In genomic region chr3:179840985-179841384, GRCh38 we compare ENCODE assay signal across 15 cellular contexts.
DNase-seq lines count a peak whose midpoint lies in the region; ATAC-seq, FAIRE-seq and TF ChIP-seq lines count a peak whose summit lies in the region.
"Had no signal": no experiment of that assay in that cellular context is flagged by ENCODE, and none has a peak within 500 bp of the region (broad histone marks: within the 10 kb centered on the region; RNA-seq: fewer than 3 reads in every experiment).

No MANE protein-coding gene starts in this region.

- no peak for FAIRE-seq in bronchial epithelial cell (lab: Jason Lieb, UNC)

- H3K9me3 Mint-ChIP-seq in mesothelial cell of epicardium: no peaks in the 10 kb centered on the region
- H3K9me3 Mint-ChIP-seq: activated T-cell treated with anti-CD3 and anti-CD28 coated beads, Interleukin-2, amount 50 U/mL, for 24 hours; brain; WTC11 had no signal

- TF ChIP-seq CTCF in bronchial epithelial cell (IDR thresholded peaks at IDR 0.05; ENCODE audit: insufficient read depth, low read length, severe bottlenecking) (no peak), mesothelial cell of epicardium (IDR thresholded peaks at IDR 0.05; ENCODE audit: unreplicated experiment) (no peak)

- DNase-seq in Daoy (ENCODE audit: low read depth) (peak; percentile 90), MG63 (peak; percentile 68), bronchial epithelial cell (ENCODE audit: low read depth) (peak; percentile 73), mesothelial cell of epicardium (ENCODE audit: low spot score in 2 of 2, unreplicated experiment in 2 of 2) (peak; percentile 37 to 44), OCI-M1 (lab: John Stamatoyannopoulos, UW) (no peak), NCI-H2107 treated with DMSO at 0.1 percent for 48 hours (lab: John Stamatoyannopoulos, UW; ENCODE audit: unreplicated experiment) (no peak), left ventricle myocardium superior (no peak), Right ventricle myocardium inferior (ENCODE audit: missing footprints) (no peak)
- DNase-seq: activated T-cell treated with anti-CD3 and anti-CD28 coated beads, Interleukin-2, amount 50 U/mL, for 24 hours; immature natural killer cell; NCI-H1092 treated with DMSO at 0.1 percent for 48 hours; SHP77 had no signal

- H3K27ac Mint-ChIP-seq in mesothelial cell of epicardium: peak overlapping the region; percentile 66
- H3K27ac Mint-ChIP-seq: activated T-cell treated with anti-CD3 and anti-CD28 coated beads, Interleukin-2, amount 50 U/mL, for 24 hours; brain; immature natural killer cell had no signal

- ATAC-seq in left ventricle myocardium superior (no peak), Right ventricle myocardium inferior (no peak)
- ATAC-seq: WTC11 had no signal

- intact Hi-C loops in left ventricle myocardium superior (cut with micrococcal nuclease): no loop called here
- intact Hi-C loops in Right ventricle myocardium inferior (cut with DNase I): no loop called here

- H3K27me3 ChIP-seq in MG63 (no peaks in the 10 kb centered on the region), bronchial epithelial cell (ENCODE audit: control insufficient read depth, insufficient read depth, low read length) (no peaks in the 10 kb centered on the region)
- H3K27me3 ChIP-seq: right atrium auricular region had no signal

- H3K36me3 ChIP-seq in MG63: no peaks in the 10 kb centered on the region
- no peaks in the 10 kb centered on the region for H3K36me3 ChIP-seq in bronchial epithelial cell (ENCODE audit: control insufficient read depth, insufficient read depth, low read length)
- H3K36me3 ChIP-seq: right atrium auricular region had no signal

- H3K4me1 Mint-ChIP-seq in mesothelial cell of epicardium: peaks cover 8% of the 10 kb centered on the region
- H3K4me1 Mint-ChIP-seq: brain, immature natural killer cell had no signal

- no peaks in the 10 kb centered on the region for H3K36me3 Mint-ChIP-seq in mesothelial cell of epicardium
- H3K36me3 Mint-ChIP-seq: brain, immature natural killer cell, WTC11 had no signal

- peaks cover 7% of the 10 kb centered on the region for H3K27me3 Mint-ChIP-seq in mesothelial cell of epicardium (ENCODE audit: low read depth)
- H3K27me3 Mint-ChIP-seq: activated T-cell treated with anti-CD3 and anti-CD28 coated beads, Interleukin-2, amount 50 U/mL, for 24 hours; brain had no signal

- H3K4me3 ChIP-seq in MG63 (no peak overlapping the region), bronchial epithelial cell (ENCODE audit: low read depth, low read length) (no peak overlapping the region)
- H3K4me3 ChIP-seq: right atrium auricular region had no signal

- no peak overlapping the region for H3K4me3 Mint-ChIP-seq in mesothelial cell of epicardium
- H3K4me3 Mint-ChIP-seq: activated T-cell treated with anti-CD3 and anti-CD28 coated beads, Interleukin-2, amount 50 U/mL, for 24 hours; brain; immature natural killer cell; WTC11 had no signal

- no peaks in the 10 kb centered on the region for H3K9me3 ChIP-seq in MG63
- H3K9me3 ChIP-seq: right atrium auricular region had no signal

Comparison
In these comparisons a context has a peak if more than half of its experiments do, and no peak if none do; other contexts are left out.
1. DNase-seq: peak in Daoy (single experiment), MG63 (single experiment), bronchial epithelial cell (single experiment) and mesothelial cell of epicardium (2 of 2); none in OCI-M1 (single experiment), NCI-H2107 treated with DMSO at 0.1 percent for 48 hours (single experiment), left ventricle myocardium superior (single experiment) and Right ventricle myocardium inferior (single experiment).